In genomic region chr15:31482122-31482922, GRCh38 we compare ENCODE assay signal across 13 cellular contexts.
A peak's percentile ranks its signal among the peaks of the same experiment; 100 is the strongest.
DNase-seq lines count a peak whose midpoint lies in the region; TF ChIP-seq lines count a peak whose summit lies in the region.
"Had no signal": no experiment of that assay in that cellular context is flagged by ENCODE, and none has a peak within 500 bp of the region (broad histone marks: within the 10 kb centered on the region; RNA-seq: fewer than 3 reads in every experiment).

No MANE protein-coding gene starts in this region.

- intact Hi-C loops in Caco-2 (cut with micrococcal nuclease; ENCODE audit: unreplicated experiment): no loop called here
- intact Hi-C loops in colonic mucosa (cut with DNase I): loop anchor here (10.0 kb wide), 1 partner anchor 158 kb away; the partner anchor contains the start of gene KLF13
- intact Hi-C loops in MCF 10A (cut with micrococcal nuclease): no loop called here

- H3K36me3 ChIP-seq in Caco-2 (ENCODE audit: control insufficient read depth, insufficient read depth, low read length) (no peaks in the 10 kb centered on the region), colonic mucosa (no peaks in the 10 kb centered on the region), right atrium auricular region (no peaks in the 10 kb centered on the region)

- no peak for TF ChIP-seq CTCF in Caco-2 (IDR thresholded peaks at IDR 0.05; ENCODE audit: insufficient read depth in 1 of 2, low read depth in 1 of 2, low read length in 1 of 2, severe bottlenecking in 1 of 2, unreplicated experiment in 1 of 2)
- TF ChIP-seq CTCF in colonic mucosa (IDR thresholded peaks at IDR 0.05): no peak
- no peak for TF ChIP-seq CTCF in osteocyte (IDR thresholded peaks at IDR 0.05)
- TF ChIP-seq CTCF in right atrium auricular region (IDR thresholded peaks at IDR 0.05): no peak
- no peak for TF ChIP-seq CTCF in MCF 10A (IDR thresholded peaks at IDR 0.05; ENCODE audit: unreplicated experiment)

- H3K4me1 ChIP-seq in Caco-2 (no peaks in the 10 kb centered on the region), colonic mucosa (no peaks in the 10 kb centered on the region), right atrium auricular region (no peaks in the 10 kb centered on the region)

- H3K27ac ChIP-seq in colonic mucosa (no peak overlapping the region), right atrium auricular region (no peak overlapping the region)

- H3K9me3 ChIP-seq in Caco-2 (no peaks in the 10 kb centered on the region), colonic mucosa (no peaks in the 10 kb centered on the region), right atrium auricular region (no peaks in the 10 kb centered on the region)
- H3K9me3 ChIP-seq: mucosa of descending colon had no signal

- H3K27me3 ChIP-seq in Caco-2 (replicated peaks; ENCODE audit: control insufficient read depth, insufficient read depth, low read length) (no peaks in the 10 kb centered on the region), colonic mucosa (no peaks in the 10 kb centered on the region), right atrium auricular region (peaks cover 0 to 3% of the 10 kb centered on the region in 2 donors)

- POLR2A ChIA-PET in Caco-2 (lab: Charles Lee): no interaction called here
- POLR2A ChIA-PET in MCF 10A (lab: Yijun Ruan, JAX): no interaction called here

- H3K4me3 Mint-ChIP-seq in Caco-2 (ENCODE audit: unreplicated experiment): peak overlapping the region; percentile 51
- peak overlapping the region; percentile 52 to 81 (median 68) for H3K4me3 Mint-ChIP-seq in IgD-negative memory B cell
- H3K4me3 Mint-ChIP-seq in osteocyte (ENCODE audit: unreplicated experiment): no peak overlapping the region
- H3K4me3 Mint-ChIP-seq in MCF 10A (ENCODE audit: unreplicated experiment): no peak overlapping the region

- CTCF ChIA-PET in Caco-2 (lab: Charles Lee): interaction anchor here (0.6 to 0.7 kb wide), 2 partner anchors 47 to 109 kb away, joined by 3 read pairs; no protein-coding TSS in a partner anchor
- CTCF ChIA-PET in MCF 10A (lab: Yijun Ruan, JAX): interaction anchor here (0.6 to 1.1 kb wide), 7 partner anchors 14 to 122 kb away, joined by 3 to 6 read pairs (median 3); no protein-coding TSS in a partner anchor

- H3K36me3 Mint-ChIP-seq in Caco-2 (ENCODE audit: insufficient read depth, unreplicated experiment) (peaks cover 5% of the 10 kb centered on the region), IgD-negative memory B cell (peaks cover 1% of the 10 kb centered on the region), osteocyte (ENCODE audit: unreplicated experiment) (peaks cover 2% of the 10 kb centered on the region), MCF 10A (ENCODE audit: insufficient read depth, unreplicated experiment) (no peaks in the 10 kb centered on the region)

- no peak for DNase-seq in Caco-2
- peak; percentile 17 for DNase-seq in colonic mucosa
- DNase-seq in osteocyte (ENCODE audit: extremely low spot score, unreplicated experiment): peak; percentile 83
- DNase-seq in right atrium auricular region (ENCODE audit: low spot score): no peak
- no peak for DNase-seq in H4 (ENCODE audit: low spot score)
- DNase-seq in MCF 10A (ENCODE audit: unreplicated experiment): no peak
- DNase-seq in NCI-H82 treated with DMSO at 0.1 percent for 48 hours (lab: John Stamatoyannopoulos, UW; ENCODE audit: unreplicated experiment): no peak
- DNase-seq: IMR-90, NCI-H146, NCI-H774, SHP77 had no signal

- H3K27ac Mint-ChIP-seq in Caco-2 (ENCODE audit: unreplicated experiment) (no peak overlapping the region), IgD-negative memory B cell (peak overlapping the region in 1 of 3 donors; percentile 31), osteocyte (ENCODE audit: unreplicated experiment) (no peak overlapping the region), MCF 10A (ENCODE audit: low read depth, unreplicated experiment) (no peak overlapping the region)

- BruUV-seq in Caco-2 (replicated peaks; lab: Mats Ljungman, UMichigan) (no TSS peak), MCF 10A (replicated peaks; lab: Mats Ljungman, UMichigan) (no TSS peak)

- H3K4me1 Mint-ChIP-seq in Caco-2 (ENCODE audit: low read depth, unreplicated experiment): no peaks in the 10 kb centered on the region
- peaks cover 2 to 5% (median 4%) of the 10 kb centered on the region in 3 donors for H3K4me1 Mint-ChIP-seq in IgD-negative memory B cell
- H3K4me1 Mint-ChIP-seq in osteocyte (ENCODE audit: unreplicated experiment): peaks cover 1% of the 10 kb centered on the region
- no peaks in the 10 kb centered on the region for H3K4me1 Mint-ChIP-seq in MCF 10A (ENCODE audit: insufficient read depth, unreplicated experiment)

- H3K9me3 Mint-ChIP-seq in Caco-2 (ENCODE audit: unreplicated experiment) (no peaks in the 10 kb centered on the region), IgD-negative memory B cell (no peaks in the 10 kb centered on the region), osteocyte (ENCODE audit: unreplicated experiment) (no peaks in the 10 kb centered on the region), MCF 10A (ENCODE audit: unreplicated experiment) (no peaks in the 10 kb centered on the region)

- peaks cover 21% of the 10 kb centered on the region for H3K27me3 Mint-ChIP-seq in Caco-2 (ENCODE audit: insufficient read depth, unreplicated experiment)
- H3K27me3 Mint-ChIP-seq in IgD-negative memory B cell: peaks cover 16% of the 10 kb centered on the region
- H3K27me3 Mint-ChIP-seq in osteocyte (ENCODE audit: unreplicated experiment): peaks cover 30% of the 10 kb centered on the region
- no peaks in the 10 kb centered on the region for H3K27me3 Mint-ChIP-seq in MCF 10A (ENCODE audit: insufficient read depth, unreplicated experiment)

- H3K9ac ChIP-seq in colonic mucosa (ENCODE audit: low read depth in 2 of 2, low read length in 2 of 2): no peak overlapping the region

- no peak overlapping the region for H3K4me3 ChIP-seq in Caco-2 (ENCODE audit: low read depth, low read length)
- peak overlapping the region; percentile 12 for H3K4me3 ChIP-seq in colonic mucosa
- no peak overlapping the region for H3K4me3 ChIP-seq in right atrium auricular region

Comparison
In these comparisons a context has a peak if more than half of its experiments do, and no peak if none do; other contexts are left out.
1. DNase-seq: peak in colonic mucosa (single experiment) and osteocyte (single experiment); none in Caco-2 (0 of 2), right atrium auricular region (single experiment), H4 (single experiment), MCF 10A (single experiment) and NCI-H82 treated with DMSO at 0.1 percent for 48 hours (single experiment).
2. H3K4me3 Mint-ChIP-seq: peak in Caco-2 (single experiment) and IgD-negative memory B cell (4 of 4); none in osteocyte (single experiment) and MCF 10A (single experiment).